Comparison of ENCODE assay signal across 1 cellular context in the genomic region with DNA sequence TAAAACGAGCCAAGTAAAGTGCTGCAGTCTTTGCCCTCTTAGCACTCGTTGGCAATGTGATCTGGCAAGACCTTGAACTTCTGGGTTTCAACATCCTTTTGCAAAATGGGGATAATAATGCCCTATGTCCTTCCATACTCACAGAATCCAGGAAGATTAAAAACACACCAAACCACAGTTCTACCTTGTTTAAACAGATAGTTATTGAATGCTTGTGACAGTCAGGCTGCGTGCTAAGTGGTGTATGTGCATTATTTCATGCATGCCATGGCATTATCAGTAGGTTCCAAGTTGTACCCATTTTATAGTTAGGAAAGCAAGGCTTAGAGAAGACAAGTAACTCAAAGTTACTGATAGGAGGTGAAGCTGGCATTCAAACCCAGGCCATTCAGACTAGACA.
A peak's percentile ranks its signal among the peaks of the same experiment; 100 is the strongest.
TF ChIP-seq lines count a peak whose summit lies in the region.

No MANE protein-coding gene starts in this region.

TF ChIP-seq in HepG2, 621 proteins besides CTCF, POLR2A, EP300 and RAD21 (continued from another document and continues in another):
- TF ChIP-seq, protein P1, sequence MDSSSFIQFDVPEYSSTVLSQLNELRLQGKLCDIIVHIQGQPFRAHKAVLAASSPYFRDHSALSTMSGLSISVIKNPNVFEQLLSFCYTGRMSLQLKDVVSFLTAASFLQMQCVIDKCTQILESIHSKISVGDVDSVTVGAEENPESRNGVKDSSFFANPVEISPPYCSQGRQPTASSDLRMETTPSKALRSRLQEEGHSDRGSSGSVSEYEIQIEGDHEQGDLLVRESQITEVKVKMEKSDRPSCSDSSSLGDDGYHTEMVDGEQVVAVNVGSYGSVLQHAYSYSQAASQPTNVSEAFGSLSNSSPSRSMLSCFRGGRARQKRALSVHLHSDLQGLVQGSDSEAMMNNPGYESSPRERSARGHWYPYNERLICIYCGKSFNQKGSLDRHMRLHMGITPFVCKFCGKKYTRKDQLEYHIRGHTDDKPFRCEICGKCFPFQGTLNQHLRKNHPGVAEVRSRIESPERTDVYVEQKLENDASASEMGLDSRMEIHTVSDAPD (CRISPR knock-in tag; IDR thresholded peaks at IDR 0.05): peak; percentile 71
- TF ChIP-seq HOXA9 (CRISPR knock-in tag; IDR thresholded peaks at IDR 0.05; ENCODE audit: borderline replicate concordance) (no peak), NRL (CRISPR knock-in tag; IDR thresholded peaks at IDR 0.05; ENCODE audit: borderline replicate concordance) (no peak), KDM6A (CRISPR knock-in tag; IDR thresholded peaks at IDR 0.05; ENCODE audit: low read depth) (no peak), ZNF501 (CRISPR knock-in tag; IDR thresholded peaks at IDR 0.05) (no peak), JUND (CRISPR knock-in tag; IDR thresholded peaks at IDR 0.05) (no peak), FOXA3 (CRISPR knock-in tag; IDR thresholded peaks at IDR 0.05) (peak; percentile 20; the same call in 1 of the 2 replicates), HNRNPLL (IDR thresholded peaks at IDR 0.05; ENCODE audit: low read depth, low read length, poor library complexity, severe bottlenecking) (no peak), ZSCAN9 (CRISPR knock-in tag; IDR thresholded peaks at IDR 0.05; ENCODE audit: borderline replicate concordance) (no peak), JUN (CRISPR knock-in tag; IDR thresholded peaks at IDR 0.05) (no peak), ZNF382 (CRISPR knock-in tag; IDR thresholded peaks at IDR 0.05; ENCODE audit: borderline replicate concordance) (no peak), TRIM24 (CRISPR knock-in tag; IDR thresholded peaks at IDR 0.05) (no peak), KDM1A (CRISPR knock-in tag; IDR thresholded peaks at IDR 0.05) (0 out of 2 replicates have a peak, but pooled peaks have one; percentile 60), CENPX (CRISPR knock-in tag; IDR thresholded peaks at IDR 0.05) (no peak), DNMT3B (CRISPR knock-in tag; conservative IDR thresholded peaks at IDR 0.05) (no peak), ZNF747 (CRISPR knock-in tag; IDR thresholded peaks at IDR 0.05; ENCODE audit: borderline replicate concordance) (no peak), ZNF138 (CRISPR knock-in tag; IDR thresholded peaks at IDR 0.05; ENCODE audit: low read depth) (no peak), ZFP36L1 (CRISPR knock-in tag; IDR thresholded peaks at IDR 0.05) (no peak), FLYWCH1 (CRISPR knock-in tag; IDR thresholded peaks at IDR 0.05) (no peak), CREM (IDR thresholded peaks at IDR 0.05) (no peak), CREM (CRISPR knock-in tag; IDR thresholded peaks at IDR 0.05) (no peak), PHF5A (CRISPR knock-in tag; IDR thresholded peaks at IDR 0.05; ENCODE audit: low read depth, unreplicated experiment) (no peak), ZNF607 (CRISPR knock-in tag; IDR thresholded peaks at IDR 0.05; ENCODE audit: borderline replicate concordance) (no peak), ZNF792 (CRISPR knock-in tag; IDR thresholded peaks at IDR 0.05) (peak; percentile 90; the same call in 1 of the 2 replicates), ZNF10 (CRISPR knock-in tag; IDR thresholded peaks at IDR 0.05; ENCODE audit: borderline replicate concordance, low read depth) (no peak), MZF1 (CRISPR knock-in tag; IDR thresholded peaks at IDR 0.05; ENCODE audit: borderline replicate concordance) (0 out of 2 replicates have a peak, but pooled peaks have one; percentile 35), PHB2 (IDR thresholded peaks at IDR 0.05; ENCODE audit: partially characterized antibody) (no peak), EZH2 (conservative IDR thresholded peaks at IDR 0.05; ENCODE audit: low read depth, low read length) (no peak), HDAC2 (CRISPR knock-in tag; IDR thresholded peaks at IDR 0.05) (peak; percentile 47; the same call in 1 of the 2 replicates)
- TF ChIP-seq, protein P2, sequence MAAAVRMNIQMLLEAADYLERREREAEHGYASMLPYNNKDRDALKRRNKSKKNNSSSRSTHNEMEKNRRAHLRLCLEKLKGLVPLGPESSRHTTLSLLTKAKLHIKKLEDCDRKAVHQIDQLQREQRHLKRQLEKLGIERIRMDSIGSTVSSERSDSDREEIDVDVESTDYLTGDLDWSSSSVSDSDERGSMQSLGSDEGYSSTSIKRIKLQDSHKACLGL (CRISPR knock-in tag; IDR thresholded peaks at IDR 0.05): no peak
- TF ChIP-seq, protein P3, sequence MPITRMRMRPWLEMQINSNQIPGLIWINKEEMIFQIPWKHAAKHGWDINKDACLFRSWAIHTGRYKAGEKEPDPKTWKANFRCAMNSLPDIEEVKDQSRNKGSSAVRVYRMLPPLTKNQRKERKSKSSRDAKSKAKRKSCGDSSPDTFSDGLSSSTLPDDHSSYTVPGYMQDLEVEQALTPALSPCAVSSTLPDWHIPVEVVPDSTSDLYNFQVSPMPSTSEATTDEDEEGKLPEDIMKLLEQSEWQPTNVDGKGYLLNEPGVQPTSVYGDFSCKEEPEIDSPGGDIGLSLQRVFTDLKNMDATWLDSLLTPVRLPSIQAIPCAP (CRISPR knock-in tag; IDR thresholded peaks at IDR 0.05; ENCODE audit: low read depth): no peak
- TF ChIP-seq, protein P4, sequence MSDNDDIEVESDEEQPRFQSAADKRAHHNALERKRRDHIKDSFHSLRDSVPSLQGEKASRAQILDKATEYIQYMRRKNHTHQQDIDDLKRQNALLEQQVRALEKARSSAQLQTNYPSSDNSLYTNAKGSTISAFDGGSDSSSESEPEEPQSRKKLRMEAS (IDR thresholded peaks at IDR 0.05): 0 out of 2 replicates have a peak, but pooled peaks have one; percentile 14
- TF ChIP-seq, protein P5, sequence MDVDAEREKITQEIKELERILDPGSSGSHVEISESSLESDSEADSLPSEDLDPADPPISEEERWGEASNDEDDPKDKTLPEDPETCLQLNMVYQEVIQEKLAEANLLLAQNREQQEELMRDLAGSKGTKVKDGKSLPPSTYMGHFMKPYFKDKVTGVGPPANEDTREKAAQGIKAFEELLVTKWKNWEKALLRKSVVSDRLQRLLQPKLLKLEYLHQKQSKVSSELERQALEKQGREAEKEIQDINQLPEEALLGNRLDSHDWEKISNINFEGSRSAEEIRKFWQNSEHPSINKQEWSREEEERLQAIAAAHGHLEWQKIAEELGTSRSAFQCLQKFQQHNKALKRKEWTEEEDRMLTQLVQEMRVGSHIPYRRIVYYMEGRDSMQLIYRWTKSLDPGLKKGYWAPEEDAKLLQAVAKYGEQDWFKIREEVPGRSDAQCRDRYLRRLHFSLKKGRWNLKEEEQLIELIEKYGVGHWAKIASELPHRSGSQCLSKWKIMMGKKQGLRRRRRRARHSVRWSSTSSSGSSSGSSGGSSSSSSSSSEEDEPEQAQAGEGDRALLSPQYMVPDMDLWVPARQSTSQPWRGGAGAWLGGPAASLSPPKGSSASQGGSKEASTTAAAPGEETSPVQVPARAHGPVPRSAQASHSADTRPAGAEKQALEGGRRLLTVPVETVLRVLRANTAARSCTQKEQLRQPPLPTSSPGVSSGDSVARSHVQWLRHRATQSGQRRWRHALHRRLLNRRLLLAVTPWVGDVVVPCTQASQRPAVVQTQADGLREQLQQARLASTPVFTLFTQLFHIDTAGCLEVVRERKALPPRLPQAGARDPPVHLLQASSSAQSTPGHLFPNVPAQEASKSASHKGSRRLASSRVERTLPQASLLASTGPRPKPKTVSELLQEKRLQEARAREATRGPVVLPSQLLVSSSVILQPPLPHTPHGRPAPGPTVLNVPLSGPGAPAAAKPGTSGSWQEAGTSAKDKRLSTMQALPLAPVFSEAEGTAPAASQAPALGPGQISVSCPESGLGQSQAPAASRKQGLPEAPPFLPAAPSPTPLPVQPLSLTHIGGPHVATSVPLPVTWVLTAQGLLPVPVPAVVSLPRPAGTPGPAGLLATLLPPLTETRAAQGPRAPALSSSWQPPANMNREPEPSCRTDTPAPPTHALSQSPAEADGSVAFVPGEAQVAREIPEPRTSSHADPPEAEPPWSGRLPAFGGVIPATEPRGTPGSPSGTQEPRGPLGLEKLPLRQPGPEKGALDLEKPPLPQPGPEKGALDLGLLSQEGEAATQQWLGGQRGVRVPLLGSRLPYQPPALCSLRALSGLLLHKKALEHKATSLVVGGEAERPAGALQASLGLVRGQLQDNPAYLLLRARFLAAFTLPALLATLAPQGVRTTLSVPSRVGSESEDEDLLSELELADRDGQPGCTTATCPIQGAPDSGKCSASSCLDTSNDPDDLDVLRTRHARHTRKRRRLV (CRISPR knock-in tag; IDR thresholded peaks at IDR 0.05): no peak
- TF ChIP-seq, protein P6, sequence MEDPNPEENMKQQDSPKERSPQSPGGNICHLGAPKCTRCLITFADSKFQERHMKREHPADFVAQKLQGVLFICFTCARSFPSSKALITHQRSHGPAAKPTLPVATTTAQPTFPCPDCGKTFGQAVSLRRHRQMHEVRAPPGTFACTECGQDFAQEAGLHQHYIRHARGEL (CRISPR knock-in tag; IDR thresholded peaks at IDR 0.05): no peak
- TF ChIP-seq, protein P7, sequence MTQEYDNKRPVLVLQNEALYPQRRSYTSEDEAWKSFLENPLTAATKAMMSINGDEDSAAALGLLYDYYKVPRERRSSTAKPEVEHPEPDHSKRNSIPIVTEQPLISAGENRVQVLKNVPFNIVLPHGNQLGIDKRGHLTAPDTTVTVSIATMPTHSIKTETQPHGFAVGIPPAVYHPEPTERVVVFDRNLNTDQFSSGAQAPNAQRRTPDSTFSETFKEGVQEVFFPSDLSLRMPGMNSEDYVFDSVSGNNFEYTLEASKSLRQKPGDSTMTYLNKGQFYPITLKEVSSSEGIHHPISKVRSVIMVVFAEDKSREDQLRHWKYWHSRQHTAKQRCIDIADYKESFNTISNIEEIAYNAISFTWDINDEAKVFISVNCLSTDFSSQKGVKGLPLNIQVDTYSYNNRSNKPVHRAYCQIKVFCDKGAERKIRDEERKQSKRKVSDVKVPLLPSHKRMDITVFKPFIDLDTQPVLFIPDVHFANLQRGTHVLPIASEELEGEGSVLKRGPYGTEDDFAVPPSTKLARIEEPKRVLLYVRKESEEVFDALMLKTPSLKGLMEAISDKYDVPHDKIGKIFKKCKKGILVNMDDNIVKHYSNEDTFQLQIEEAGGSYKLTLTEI (CRISPR knock-in tag; conservative IDR thresholded peaks at IDR 0.05): no peak
- TF ChIP-seq, protein P8, sequence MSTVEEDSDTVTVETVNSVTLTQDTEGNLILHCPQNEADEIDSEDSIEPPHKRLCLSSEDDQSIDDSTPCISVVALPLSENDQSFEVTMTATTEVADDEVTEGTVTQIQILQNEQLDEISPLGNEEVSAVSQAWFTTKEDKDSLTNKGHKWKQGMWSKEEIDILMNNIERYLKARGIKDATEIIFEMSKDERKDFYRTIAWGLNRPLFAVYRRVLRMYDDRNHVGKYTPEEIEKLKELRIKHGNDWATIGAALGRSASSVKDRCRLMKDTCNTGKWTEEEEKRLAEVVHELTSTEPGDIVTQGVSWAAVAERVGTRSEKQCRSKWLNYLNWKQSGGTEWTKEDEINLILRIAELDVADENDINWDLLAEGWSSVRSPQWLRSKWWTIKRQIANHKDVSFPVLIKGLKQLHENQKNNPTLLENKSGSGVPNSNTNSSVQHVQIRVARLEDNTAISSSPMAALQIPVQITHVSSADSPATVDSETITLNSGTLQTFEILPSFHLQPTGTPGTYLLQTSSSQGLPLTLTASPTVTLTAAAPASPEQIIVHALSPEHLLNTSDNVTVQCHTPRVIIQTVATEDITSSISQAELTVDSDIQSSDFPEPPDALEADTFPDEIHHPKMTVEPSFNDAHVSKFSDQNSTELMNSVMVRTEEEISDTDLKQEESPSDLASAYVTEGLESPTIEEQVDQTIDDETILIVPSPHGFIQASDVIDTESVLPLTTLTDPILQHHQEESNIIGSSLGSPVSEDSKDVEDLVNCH (CRISPR knock-in tag; IDR thresholded peaks at IDR 0.05): no peak
- TF ChIP-seq, protein P9, sequence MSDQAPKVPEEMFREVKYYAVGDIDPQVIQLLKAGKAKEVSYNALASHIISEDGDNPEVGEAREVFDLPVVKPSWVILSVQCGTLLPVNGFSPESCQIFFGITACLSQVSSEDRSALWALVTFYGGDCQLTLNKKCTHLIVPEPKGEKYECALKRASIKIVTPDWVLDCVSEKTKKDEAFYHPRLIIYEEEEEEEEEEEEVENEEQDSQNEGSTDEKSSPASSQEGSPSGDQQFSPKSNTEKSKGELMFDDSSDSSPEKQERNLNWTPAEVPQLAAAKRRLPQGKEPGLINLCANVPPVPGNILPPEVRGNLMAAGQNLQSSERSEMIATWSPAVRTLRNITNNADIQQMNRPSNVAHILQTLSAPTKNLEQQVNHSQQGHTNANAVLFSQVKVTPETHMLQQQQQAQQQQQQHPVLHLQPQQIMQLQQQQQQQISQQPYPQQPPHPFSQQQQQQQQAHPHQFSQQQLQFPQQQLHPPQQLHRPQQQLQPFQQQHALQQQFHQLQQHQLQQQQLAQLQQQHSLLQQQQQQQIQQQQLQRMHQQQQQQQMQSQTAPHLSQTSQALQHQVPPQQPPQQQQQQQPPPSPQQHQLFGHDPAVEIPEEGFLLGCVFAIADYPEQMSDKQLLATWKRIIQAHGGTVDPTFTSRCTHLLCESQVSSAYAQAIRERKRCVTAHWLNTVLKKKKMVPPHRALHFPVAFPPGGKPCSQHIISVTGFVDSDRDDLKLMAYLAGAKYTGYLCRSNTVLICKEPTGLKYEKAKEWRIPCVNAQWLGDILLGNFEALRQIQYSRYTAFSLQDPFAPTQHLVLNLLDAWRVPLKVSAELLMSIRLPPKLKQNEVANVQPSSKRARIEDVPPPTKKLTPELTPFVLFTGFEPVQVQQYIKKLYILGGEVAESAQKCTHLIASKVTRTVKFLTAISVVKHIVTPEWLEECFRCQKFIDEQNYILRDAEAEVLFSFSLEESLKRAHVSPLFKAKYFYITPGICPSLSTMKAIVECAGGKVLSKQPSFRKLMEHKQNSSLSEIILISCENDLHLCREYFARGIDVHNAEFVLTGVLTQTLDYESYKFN (CRISPR knock-in tag; conservative IDR thresholded peaks at IDR 0.05): peak; percentile 37; the same call in 1 of the 2 replicates
- TF ChIP-seq, protein P10, sequence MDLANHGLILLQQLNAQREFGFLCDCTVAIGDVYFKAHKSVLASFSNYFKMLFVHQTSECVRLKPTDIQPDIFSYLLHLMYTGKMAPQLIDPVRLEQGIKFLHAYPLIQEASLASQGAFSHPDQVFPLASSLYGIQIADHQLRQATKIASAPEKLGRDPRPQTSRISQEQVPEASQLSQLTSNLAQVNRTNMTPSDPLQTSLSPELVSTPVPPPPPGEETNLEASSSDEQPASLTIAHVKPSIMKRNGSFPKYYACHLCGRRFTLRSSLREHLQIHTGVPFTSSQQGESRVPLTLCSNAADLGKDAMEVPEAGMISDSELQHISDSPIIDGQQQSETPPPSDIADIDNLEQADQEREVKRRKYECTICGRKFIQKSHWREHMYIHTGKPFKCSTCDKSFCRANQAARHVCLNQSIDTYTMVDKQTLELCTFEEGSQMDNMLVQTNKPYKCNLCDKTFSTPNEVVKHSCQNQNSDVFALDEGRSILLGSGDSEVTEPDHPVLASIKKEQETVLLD (CRISPR knock-in tag; IDR thresholded peaks at IDR 0.05; ENCODE audit: low read depth): no peak
- TF ChIP-seq, protein P11, sequence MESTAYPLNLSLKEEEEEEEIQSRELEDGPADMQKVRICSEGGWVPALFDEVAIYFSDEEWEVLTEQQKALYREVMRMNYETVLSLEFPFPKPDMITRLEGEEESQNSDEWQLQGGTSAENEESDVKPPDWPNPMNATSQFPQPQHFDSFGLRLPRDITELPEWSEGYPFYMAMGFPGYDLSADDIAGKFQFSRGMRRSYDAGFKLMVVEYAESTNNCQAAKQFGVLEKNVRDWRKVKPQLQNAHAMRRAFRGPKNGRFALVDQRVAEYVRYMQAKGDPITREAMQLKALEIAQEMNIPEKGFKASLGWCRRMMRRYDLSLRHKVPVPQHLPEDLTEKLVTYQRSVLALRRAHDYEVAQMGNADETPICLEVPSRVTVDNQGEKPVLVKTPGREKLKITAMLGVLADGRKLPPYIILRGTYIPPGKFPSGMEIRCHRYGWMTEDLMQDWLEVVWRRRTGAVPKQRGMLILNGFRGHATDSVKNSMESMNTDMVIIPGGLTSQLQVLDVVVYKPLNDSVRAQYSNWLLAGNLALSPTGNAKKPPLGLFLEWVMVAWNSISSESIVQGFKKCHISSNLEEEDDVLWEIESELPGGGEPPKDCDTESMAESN (CRISPR knock-in tag; conservative IDR thresholded peaks at IDR 0.05): no peak
